In the genomic region with DNA sequence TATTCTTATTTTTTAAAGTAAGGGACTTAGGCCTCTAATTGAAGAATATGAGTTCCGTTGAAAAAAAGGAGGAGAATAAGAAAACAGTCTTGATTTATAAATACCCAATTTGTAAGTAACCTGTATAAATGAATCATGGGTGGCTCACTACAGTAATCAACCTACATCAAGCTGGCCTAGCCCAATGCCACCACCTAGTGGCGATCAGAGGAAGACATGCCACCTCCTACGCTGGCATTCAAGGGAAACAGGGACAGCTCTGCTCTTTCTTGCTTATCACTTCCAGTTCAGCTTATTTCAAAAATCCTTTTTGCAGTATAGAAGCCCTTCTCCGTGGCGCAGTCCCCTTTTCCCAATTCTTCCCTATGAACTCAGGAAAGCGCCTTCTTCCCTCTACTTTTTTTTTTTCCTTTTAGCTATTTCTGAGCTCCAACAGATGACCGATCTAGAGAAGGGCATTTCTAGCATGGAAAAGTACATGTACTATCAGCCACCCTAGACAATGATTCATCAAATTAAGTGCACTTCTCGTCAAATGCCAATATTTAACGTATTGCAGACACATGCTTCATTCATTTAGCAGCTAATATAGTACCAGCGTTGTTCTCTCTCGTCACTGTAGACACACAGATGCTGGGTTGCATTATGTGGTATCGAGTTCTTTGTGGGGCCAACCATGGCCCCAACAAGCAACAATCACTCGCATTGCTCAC, we compare ENCODE assay signal across 1 cellular context.
A peak's percentile ranks its signal among the peaks of the same experiment; 100 is the strongest.
TF ChIP-seq lines count a peak whose summit lies in the region.

No MANE protein-coding gene starts in this region.

TF ChIP-seq in K562, 482 proteins besides CTCF, POLR2A, EP300 and RAD21 (continued from another document):
- TF ChIP-seq, protein P1, sequence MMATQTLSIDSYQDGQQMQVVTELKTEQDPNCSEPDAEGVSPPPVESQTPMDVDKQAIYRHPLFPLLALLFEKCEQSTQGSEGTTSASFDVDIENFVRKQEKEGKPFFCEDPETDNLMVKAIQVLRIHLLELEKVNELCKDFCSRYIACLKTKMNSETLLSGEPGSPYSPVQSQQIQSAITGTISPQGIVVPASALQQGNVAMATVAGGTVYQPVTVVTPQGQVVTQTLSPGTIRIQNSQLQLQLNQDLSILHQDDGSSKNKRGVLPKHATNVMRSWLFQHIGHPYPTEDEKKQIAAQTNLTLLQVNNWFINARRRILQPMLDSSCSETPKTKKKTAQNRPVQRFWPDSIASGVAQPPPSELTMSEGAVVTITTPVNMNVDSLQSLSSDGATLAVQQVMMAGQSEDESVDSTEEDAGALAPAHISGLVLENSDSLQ (IDR thresholded peaks at IDR 0.05): no peak
- TF ChIP-seq KLF16 (IDR thresholded peaks at IDR 0.05): 0 out of 2 replicates have a peak, but pooled peaks have one; percentile 13
- TF ChIP-seq ZNF175 (CRISPR knock-in tag; IDR thresholded peaks at IDR 0.05; ENCODE audit: low read depth): no peak
- peak; percentile 33; the same call in 1 of the 2 replicates for TF ChIP-seq EGR1 (conservative IDR thresholded peaks at IDR 0.05)
- no peak for TF ChIP-seq SRSF7 (optimal IDR thresholded peaks at IDR 0.05; ENCODE audit: low read depth, low read length)
- peak; percentile 31; the same call in 1 of the 2 replicates for TF ChIP-seq STAG1 (CRISPR knock-in tag; IDR thresholded peaks at IDR 0.05; ENCODE audit: borderline replicate concordance)
- no peak for TF ChIP-seq BACH1 (tag; IDR thresholded peaks at IDR 0.05)
